Comparison of ENCODE assay signal across 18 cellular contexts in the genomic region with DNA sequence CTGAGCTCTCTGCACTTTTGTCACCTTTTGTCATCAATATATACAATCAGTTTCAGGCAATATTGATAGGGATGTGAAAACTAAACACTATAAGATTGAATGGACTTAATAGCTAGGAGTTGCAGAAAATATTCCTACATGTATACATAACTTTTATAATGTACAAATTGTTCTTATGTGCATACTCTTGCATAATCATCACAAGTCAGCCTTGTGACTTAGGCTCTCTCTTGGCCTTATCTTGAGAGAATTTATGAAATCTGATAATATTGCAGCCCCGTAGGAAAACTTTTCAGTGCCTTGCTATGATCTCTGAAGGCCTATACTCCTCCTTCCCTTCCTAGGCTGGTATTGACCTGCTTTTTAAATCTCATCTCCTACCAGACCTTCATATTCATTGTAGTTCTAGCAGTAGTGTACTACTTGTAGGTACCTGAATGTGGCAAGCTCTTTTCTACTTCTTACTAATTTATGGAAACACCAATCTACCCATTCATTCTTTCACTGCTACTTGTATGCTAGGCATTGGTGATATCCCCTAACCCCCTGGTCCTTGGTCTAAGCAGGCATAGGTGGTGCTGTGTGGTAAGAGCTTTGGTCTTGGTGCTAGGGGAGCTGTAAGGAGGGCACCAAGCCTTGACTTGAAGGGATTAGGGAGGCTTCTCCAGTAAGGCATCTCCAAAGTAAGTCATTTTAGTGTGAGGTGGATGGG.
DNase-seq lines count a peak whose midpoint lies in the region; ATAC-seq and TF ChIP-seq lines count a peak whose summit lies in the region.
"Had no signal": no experiment of that assay in that cellular context is flagged by ENCODE, and none has a peak within 500 bp of the region (broad histone marks: within the 10 kb centered on the region; RNA-seq: fewer than 3 reads in every experiment).

No MANE protein-coding gene starts in this region.

- H3K4me3 ChIP-seq in RWPE2 (ENCODE audit: severe bottlenecking), result no peak overlapping the region
- no peak overlapping the region for H3K4me3 ChIP-seq in GM23248
- H3K4me3 ChIP-seq: HAP-1, stomach, uterus had no signal

- H3K4me3 Mint-ChIP-seq in activated CD4-positive, alpha-beta memory T cell treated with anti-CD3 and anti-CD28 coated beads for 36 hours, result no peak overlapping the region
- no peak overlapping the region for H3K4me3 Mint-ChIP-seq in activated CD4-positive, alpha-beta memory T cell treated with anti-CD3 and anti-CD28 coated beads, Interleukin-2, amount 10 ng/mL, durations not matched to agents 7 days and 5 days
- H3K4me3 Mint-ChIP-seq in central memory CD8-positive, alpha-beta T cell, result peak overlapping the region; percentile 60
- no peak overlapping the region for H3K4me3 Mint-ChIP-seq in natural killer cell treated with Interleukin-12 subunit alpha and Interleukin-12 subunit beta and Interleukin-15 and Interleukin-18, amount 100 ng/mL, for 72 hours

- H3K27me3 Mint-ChIP-seq in activated CD4-positive, alpha-beta memory T cell treated with anti-CD3 and anti-CD28 coated beads for 36 hours, result no peaks in the 10 kb centered on the region
- H3K27me3 Mint-ChIP-seq in activated CD4-positive, alpha-beta memory T cell treated with anti-CD3 and anti-CD28 coated beads, Interleukin-2, amount 10 ng/mL, durations not matched to agents 7 days and 5 days, result no peaks in the 10 kb centered on the region
- no peaks in the 10 kb centered on the region for H3K27me3 Mint-ChIP-seq in central memory CD8-positive, alpha-beta T cell
- H3K27me3 Mint-ChIP-seq in natural killer cell treated with Interleukin-12 subunit alpha and Interleukin-12 subunit beta and Interleukin-15 and Interleukin-18, amount 100 ng/mL, for 72 hours, result no peaks in the 10 kb centered on the region

- no peak overlapping the region for H3K9ac ChIP-seq in GM23248
- H3K9ac ChIP-seq: KMS-11, SK-N-SH had no signal

- H3K27me3 ChIP-seq in RWPE2 (ENCODE audit: insufficient read depth, poor library complexity, severe bottlenecking) (no peaks in the 10 kb centered on the region), GM23248 (replicated peaks; ENCODE audit: insufficient read depth) (peaks cover 13% of the 10 kb centered on the region)
- H3K27me3 ChIP-seq: stomach, uterus had no signal

- H3K36me3 ChIP-seq in RWPE2 (ENCODE audit: low read depth) (no peaks in the 10 kb centered on the region), GM23248 (ENCODE audit: low read depth) (no peaks in the 10 kb centered on the region)
- H3K36me3 ChIP-seq: HAP-1, stomach, uterus had no signal

- 23 to 32% methylated on average over 1 of the region's 1 CpG for WGBS in GM23248 (ENCODE audit: low coverage in 1 of 2, low lambda C conversion rate in 2 of 2, missing lambda C conversion rate in 2 of 2), 2 experiments

- no peak for ATAC-seq in RWPE2 (ENCODE audit: low read depth)
- no peak for ATAC-seq in central memory CD8-positive, alpha-beta T cell (replicated peaks; ENCODE audit: extremely low read depth, poor library complexity, severe bottlenecking)
- peak; percentile 25 to 66 for ATAC-seq in natural killer cell treated with Interleukin-12 subunit alpha and Interleukin-12 subunit beta and Interleukin-15 and Interleukin-18, amount 100 ng/mL, for 72 hours
- no peak for ATAC-seq in GM21528 (IDR thresholded peaks at IDR 0.05; ENCODE audit: low FRiP score, unreplicated experiment)

- TF ChIP-seq CTCF in RWPE2 (IDR thresholded peaks at IDR 0.05; ENCODE audit: poor library complexity, severe bottlenecking), result no peak

- peak overlapping the region; percentile 49 for H3K27ac ChIP-seq in RWPE2 (ENCODE audit: poor library complexity, severe bottlenecking)
- H3K27ac ChIP-seq in GM23248, result no peak overlapping the region
- H3K27ac ChIP-seq: KMS-11, stomach had no signal

- peaks cover 37% of the 10 kb centered on the region for H3K4me1 Mint-ChIP-seq in activated CD4-positive, alpha-beta memory T cell treated with anti-CD3 and anti-CD28 coated beads for 36 hours (ENCODE audit: low read depth)
- peaks cover 25% of the 10 kb centered on the region for H3K4me1 Mint-ChIP-seq in activated CD4-positive, alpha-beta memory T cell treated with anti-CD3 and anti-CD28 coated beads, Interleukin-2, amount 10 ng/mL, durations not matched to agents 7 days and 5 days
- H3K4me1 Mint-ChIP-seq in central memory CD8-positive, alpha-beta T cell, result peaks cover 42% of the 10 kb centered on the region
- peaks cover 36 to 83% of the 10 kb centered on the region in 2 donors for H3K4me1 Mint-ChIP-seq in natural killer cell treated with Interleukin-12 subunit alpha and Interleukin-12 subunit beta and Interleukin-15 and Interleukin-18, amount 100 ng/mL, for 72 hours (ENCODE audit: low read depth in 2 of 2)

- no peak for DNase-seq in activated CD4-positive, alpha-beta memory T cell treated with anti-CD3 and anti-CD28 coated beads for 36 hours
- DNase-seq in activated CD4-positive, alpha-beta memory T cell treated with anti-CD3 and anti-CD28 coated beads, Interleukin-2, amount 10 ng/mL, durations not matched to agents 7 days and 5 days, result no peak
- DNase-seq in RWPE2 (ENCODE audit: low spot score) (no peak), GM23248 (no peak), GOT3 (lab: John Stamatoyannopoulos, UW) (no peak)
- DNase-seq in central memory CD8-positive, alpha-beta T cell (ENCODE audit: low spot score in 2 of 2), result no peak
- DNase-seq in natural killer cell treated with Interleukin-12 subunit alpha and Interleukin-12 subunit beta and Interleukin-15 and Interleukin-18, amount 100 ng/mL, for 72 hours (ENCODE audit: low spot score), result no peak
- DNase-seq: activated gamma-delta T cell treated with Interleukin-2 at 50 U/mL for 16 hours; effector CD4-positive, alpha-beta T cell; midbrain; retina; SK-N-SH; stimulated activated CD4-positive, alpha-beta T cell treated with anti-CD3 and anti-CD28 coated beads, Interleukin-15, amount 100 ng/mL, for 24 hours; stomach; uterus had no signal

- H3F3A ChIP-seq in GM23248 (ENCODE audit: insufficient read depth), result no peaks in the 10 kb centered on the region

- no peak overlapping the region for H2AFZ ChIP-seq in GM23248

- H3K4me1 ChIP-seq in RWPE2 (ENCODE audit: insufficient read depth, poor library complexity, severe bottlenecking), result peaks cover 21% of the 10 kb centered on the region
- H3K4me1 ChIP-seq in GM23248 (ENCODE audit: insufficient read depth), result no peaks in the 10 kb centered on the region
- H3K4me1 ChIP-seq: HAP-1, uterus had no signal

- no peaks in the 10 kb centered on the region for H3K79me2 ChIP-seq in GM23248 (ENCODE audit: insufficient read depth)

- H4K20me1 ChIP-seq in GM23248 (ENCODE audit: insufficient read depth), result no peaks in the 10 kb centered on the region

- H3K9me3 Mint-ChIP-seq in activated CD4-positive, alpha-beta memory T cell treated with anti-CD3 and anti-CD28 coated beads for 36 hours, result peaks cover 13% of the 10 kb centered on the region
- peaks cover 20% of the 10 kb centered on the region for H3K9me3 Mint-ChIP-seq in activated CD4-positive, alpha-beta memory T cell treated with anti-CD3 and anti-CD28 coated beads, Interleukin-2, amount 10 ng/mL, durations not matched to agents 7 days and 5 days
- no peaks in the 10 kb centered on the region for H3K9me3 Mint-ChIP-seq in central memory CD8-positive, alpha-beta T cell
- no peaks in the 10 kb centered on the region for H3K9me3 Mint-ChIP-seq in natural killer cell treated with Interleukin-12 subunit alpha and Interleukin-12 subunit beta and Interleukin-15 and Interleukin-18, amount 100 ng/mL, for 72 hours

- in situ Hi-C loops in GM23248 (cut with MboI), result no loop called here

- peak overlapping the region; percentile 73 for H3K27ac Mint-ChIP-seq in activated CD4-positive, alpha-beta memory T cell treated with anti-CD3 and anti-CD28 coated beads for 36 hours
- no peak overlapping the region for H3K27ac Mint-ChIP-seq in activated CD4-positive, alpha-beta memory T cell treated with anti-CD3 and anti-CD28 coated beads, Interleukin-2, amount 10 ng/mL, durations not matched to agents 7 days and 5 days
- H3K27ac Mint-ChIP-seq in central memory CD8-positive, alpha-beta T cell (ENCODE audit: low read depth), result no peak overlapping the region
- peak overlapping the region in 1 of 2 donors; percentile 73 for H3K27ac Mint-ChIP-seq in natural killer cell treated with Interleukin-12 subunit alpha and Interleukin-12 subunit beta and Interleukin-15 and Interleukin-18, amount 100 ng/mL, for 72 hours

- intact Hi-C loops in activated CD4-positive, alpha-beta memory T cell treated with anti-CD3 and anti-CD28 coated beads for 36 hours (cut with micrococcal nuclease), result loop anchor here (2.0 kb wide), 1 partner anchor 17 kb away; no protein-coding TSS in a partner anchor

- H3K36me3 Mint-ChIP-seq in activated CD4-positive, alpha-beta memory T cell treated with anti-CD3 and anti-CD28 coated beads for 36 hours, result peaks cover 32% of the 10 kb centered on the region
- H3K36me3 Mint-ChIP-seq in activated CD4-positive, alpha-beta memory T cell treated with anti-CD3 and anti-CD28 coated beads, Interleukin-2, amount 10 ng/mL, durations not matched to agents 7 days and 5 days (ENCODE audit: low read depth), result peaks cover 59% of the 10 kb centered on the region
- H3K36me3 Mint-ChIP-seq in central memory CD8-positive, alpha-beta T cell (ENCODE audit: insufficient read depth), result peaks cover 18% of the 10 kb centered on the region
- H3K36me3 Mint-ChIP-seq in natural killer cell treated with Interleukin-12 subunit alpha and Interleukin-12 subunit beta and Interleukin-15 and Interleukin-18, amount 100 ng/mL, for 72 hours, result no peaks in the 10 kb centered on the region

- POLR2A ChIA-PET in activated CD4-positive, alpha-beta memory T cell treated with anti-CD3 and anti-CD28 coated beads for 36 hours (lab: Charles Lee), result interaction anchor here (1.4 kb wide), 1 partner anchor 7 kb away, joined by 4 read pairs; no protein-coding TSS in a partner anchor
- POLR2A ChIA-PET in activated CD4-positive, alpha-beta memory T cell treated with anti-CD3 and anti-CD28 coated beads, Interleukin-2, amount 10 ng/mL, durations not matched to agents 7 days and 5 days (lab: Charles Lee), result interaction anchor here (0.9 to 1.3 kb wide), 3 partner anchors 11 to 57 kb away, joined by 3 to 6 read pairs (median 3); no protein-coding TSS in a partner anchor

- H3K9me2 ChIP-seq in GM23248 (ENCODE audit: insufficient read depth), result no peaks in the 10 kb centered on the region
- H3K9me2 ChIP-seq: SK-N-SH had no signal

- H3K9me3 ChIP-seq in RWPE2 (ENCODE audit: severe bottlenecking) (no peaks in the 10 kb centered on the region), GM23248 (ENCODE audit: low read depth) (no peaks in the 10 kb centered on the region)
- H3K9me3 ChIP-seq: HAP-1, SK-N-SH, stomach, uterus had no signal

- H3K4me2 ChIP-seq in GM23248 (ENCODE audit: unreplicated experiment), result no peak overlapping the region
- H3K4me2 ChIP-seq: KMS-11, SK-N-SH had no signal

- CTCF ChIA-PET in activated CD4-positive, alpha-beta memory T cell treated with anti-CD3 and anti-CD28 coated beads for 36 hours (lab: Charles Lee), result interaction anchor here (1.1 to 1.7 kb wide), 3 partner anchors 19 to 124 kb away, joined by 3 to 5 read pairs (median 4); no protein-coding TSS in a partner anchor
- CTCF ChIA-PET in activated CD4-positive, alpha-beta memory T cell treated with anti-CD3 and anti-CD28 coated beads, Interleukin-2, amount 10 ng/mL, durations not matched to agents 7 days and 5 days (lab: Charles Lee), result interaction anchor here (2.8 kb wide), 1 partner anchor 11 kb away, joined by 10 read pairs; no protein-coding TSS in a partner anchor

Comparison
In these comparisons a context has a peak if more than half of its experiments do, and no peak if none do; other contexts are left out.
1. ATAC-seq: peak in natural killer cell treated with Interleukin-12 subunit alpha and Interleukin-12 subunit beta and Interleukin-15 and Interleukin-18, amount 100 ng/mL, for 72 hours (2 of 2); none in RWPE2 (single experiment), central memory CD8-positive, alpha-beta T cell (single experiment) and GM21528 (single experiment).